In the genomic region with DNA sequence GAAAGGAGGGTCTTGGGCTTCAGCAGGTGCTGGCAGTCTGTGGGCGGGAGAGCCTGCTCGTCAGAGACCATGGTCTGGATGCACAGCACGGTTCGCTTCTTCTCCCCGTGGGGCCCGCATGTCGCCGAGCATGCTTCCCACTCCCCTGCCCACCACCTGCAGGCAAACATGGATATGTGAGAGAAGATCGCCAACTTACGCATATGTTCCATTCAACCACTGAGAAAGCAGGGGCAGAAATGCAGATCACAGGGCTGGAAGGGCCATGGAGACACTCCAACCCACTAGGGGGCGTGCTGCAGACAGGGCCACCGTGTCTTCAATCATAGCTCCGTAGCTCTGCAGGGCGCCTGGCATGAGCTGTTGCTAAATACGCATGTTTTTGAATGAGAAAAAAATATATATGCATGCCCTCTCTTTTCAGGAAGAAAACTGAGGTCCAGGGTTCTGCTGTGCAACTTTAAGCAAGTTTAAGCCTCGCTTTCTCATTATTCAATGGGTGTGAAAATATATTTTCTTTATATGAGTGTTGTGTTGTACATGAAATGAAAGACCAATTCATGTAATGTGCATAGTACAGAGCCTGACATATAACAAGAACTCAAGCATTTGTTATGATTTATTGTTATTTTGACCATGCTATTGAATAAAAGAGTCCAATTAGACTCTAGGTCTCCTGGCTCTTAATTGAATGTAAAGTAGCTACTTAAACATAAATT, we compare ENCODE assay signal across 8 cellular contexts.
DNase-seq lines count a peak whose midpoint lies in the region; ATAC-seq, FAIRE-seq and TF ChIP-seq lines count a peak whose summit lies in the region.

No MANE protein-coding gene starts in this region.

- TF ChIP-seq CTCF in A549 (IDR thresholded peaks at IDR 0.05) (peak; percentile 40; the same call in 2 of the 3 replicates), foreskin keratinocyte (conservative IDR thresholded peaks at IDR 0.05) (peak; percentile 51)

- H3K27ac ChIP-seq in A549 (no peak overlapping the region), Karpas-422 (ENCODE audit: low read length) (no peak overlapping the region), foreskin keratinocyte (no peak overlapping the region)

- peak overlapping the region; percentile 68; the same call in 1 of the 2 replicates for H2AFZ ChIP-seq in Karpas-422 (ENCODE audit: low read length)

- peaks cover 2% of the 10 kb centered on the region; the same call in 1 of the 2 replicates for H3K9me2 ChIP-seq in Karpas-422 (replicated peaks; ENCODE audit: insufficient read depth, low read length)

- TF ChIP-seq POLR2A in A549 (IDR thresholded peaks at IDR 0.05; ENCODE audit: low read length), result no peak

- no peaks in the 10 kb centered on the region for H3K9me3 ChIP-seq in A549
- H3K9me3 ChIP-seq in Karpas-422 (ENCODE audit: low read length), result no peaks in the 10 kb centered on the region

- peak; percentile 40 to 64; a peak in 4 of 5 replicates for TF ChIP-seq RAD21 in A549 (conservative IDR thresholded peaks at IDR 0.05 in 1 of 2, IDR thresholded peaks at IDR 0.05 in 1 of 2)

- no peak overlapping the region for H3K4me3 ChIP-seq in A549
- no peak overlapping the region for H3K4me3 ChIP-seq in Karpas-422 (ENCODE audit: low read length)

- DNase-seq in A549 (ENCODE audit: low read depth in 1 of 2, low spot score in 1 of 2) (peak; percentile 21 to 56), GM18507 (ENCODE audit: extremely low spot score, insufficient read length, low read depth) (peak; percentile 4), Karpas-422 (peak; percentile 90), foreskin keratinocyte (no peak), NCI-H345 (lab: John Stamatoyannopoulos, UW) (no peak), MV-4-11 (lab: John Stamatoyannopoulos, UW) (no peak)
- DNase-seq in activated CD4-positive, alpha-beta T cell treated with anti-CD3 and anti-CD28 coated beads, Interleukin-2, amount 50 U/mL, for 4 hours, result peak; percentile 2 to 4
- DNase-seq in stimulated activated CD8-positive, alpha-beta memory T cell treated with anti-CD3 and anti-CD28 coated beads, Interleukin-2, amount 100 ng/mL, for 48 hours (ENCODE audit: low read depth in 2 of 2), result peak; percentile 37

- H3K4me1 ChIP-seq in A549 (no peaks in the 10 kb centered on the region), Karpas-422 (ENCODE audit: low read length) (no peaks in the 10 kb centered on the region; the same call in 1 of the 2 replicates), foreskin keratinocyte (no peaks in the 10 kb centered on the region)

- WGBS in A549 (ENCODE audit: missing lambda C conversion rate), result 62% methylated on average over 16 of the region's 16 CpGs

- POLR2A ChIA-PET in A549 (lab: Yijun Ruan, JAX), result no interaction called here

- ATAC-seq in A549 (peak; percentile 71 to 93; a peak in 4 of 6 replicates), foreskin keratinocyte (no peak)

- no peak for TF ChIP-seq EP300 in A549 (IDR thresholded peaks at IDR 0.05)

- H3K4me2 ChIP-seq in A549 (no peak overlapping the region), Karpas-422 (ENCODE audit: low read depth, low read length, poor library complexity, severe bottlenecking) (peak overlapping the region; percentile 1)

- CTCF ChIA-PET in A549 (lab: Yijun Ruan, JAX), result interaction anchor here (1.0 to 2.4 kb wide), 7 partner anchors 9 to 381 kb away, joined by 3 to 11 read pairs (median 3); no protein-coding TSS in a partner anchor

- no peaks in the 10 kb centered on the region for H3K79me2 ChIP-seq in Karpas-422 (ENCODE audit: low read length)

- H3K36me3 ChIP-seq in Karpas-422 (ENCODE audit: insufficient read depth, low read length), result no peaks in the 10 kb centered on the region

- no peak for FAIRE-seq in A549 (lab: Jason Lieb, UNC)
- FAIRE-seq in GM18507 (lab: Jason Lieb, UNC), result peak; percentile 83

- no peaks in the 10 kb centered on the region for H3K27me3 ChIP-seq in Karpas-422 (ENCODE audit: low read length)
- H3K27me3 ChIP-seq in foreskin keratinocyte, result no peaks in the 10 kb centered on the region

- no peaks in the 10 kb centered on the region for H4K20me1 ChIP-seq in Karpas-422 (ENCODE audit: insufficient read depth, low read depth, low read length)

- H3K9ac ChIP-seq in Karpas-422 (ENCODE audit: low read length), result no peak overlapping the region

TF ChIP-seq in A549, 52 proteins besides CTCF, POLR2A, EP300 and RAD21:
- TF ChIP-seq KDM5A (IDR thresholded peaks at IDR 0.05) (no peak), SMC3 (IDR thresholded peaks at IDR 0.05) (peak; percentile 47; the same call in 1 of the 3 replicates)

Comparison
In these comparisons a context has a peak if more than half of its experiments do, and no peak if none do; other contexts are left out.
1. DNase-seq: peak in A549 (2 of 2), GM18507 (single experiment), Karpas-422 (single experiment), activated CD4-positive, alpha-beta T cell treated with anti-CD3 and anti-CD28 coated beads, Interleukin-2, amount 50 U/mL, for 4 hours (2 of 2) and stimulated activated CD8-positive, alpha-beta memory T cell treated with anti-CD3 and anti-CD28 coated beads, Interleukin-2, amount 100 ng/mL, for 48 hours (2 of 2); none in foreskin keratinocyte (0 of 2), NCI-H345 (single experiment) and MV-4-11 (single experiment).